ENCODE assay signal across 26 cellular contexts in genomic region chr1:163379801-163380200, GRCh38.
"Had no signal": no experiment of that assay in that cellular context is flagged by ENCODE, and none has a peak within 500 bp of the region (broad histone marks: within the 10 kb centered on the region; RNA-seq: fewer than 3 reads in every experiment).

No MANE protein-coding gene starts in this region.

- H3K36me3 ChIP-seq: colonic mucosa, esophagus squamous epithelium, gastroesophageal sphincter, heart left ventricle, left lung, lower lobe of right lung had no signal

- H3K4me1 Mint-ChIP-seq: endodermal cell, immature natural killer cell, memory B cell, naive B cell had no signal

- H3K4me2 ChIP-seq: hepatocyte had no signal

- H3K9me3 ChIP-seq: colonic mucosa, esophagus squamous epithelium, gastroesophageal sphincter, heart left ventricle, left lung, lower lobe of right lung, mucosa of descending colon had no signal

- H3K4me3 Mint-ChIP-seq: dendritic cell treated with granulocyte-macrophage colony-stimulating factor and Interleukin-4, amounts not matched to agents 40 ng/mL and 50 ng/mL, for 4 days; effector memory CD8-positive, alpha-beta T cell; endodermal cell; immature natural killer cell; memory B cell; mesothelial cell of epicardium; naive B cell had no signal

- H3K9me3 Mint-ChIP-seq: dendritic cell treated with granulocyte-macrophage colony-stimulating factor and Interleukin-4, amounts not matched to agents 40 ng/mL and 50 ng/mL, for 4 days; effector memory CD8-positive, alpha-beta T cell; endodermal cell; memory B cell; naive B cell had no signal

- H2AFZ ChIP-seq: hepatocyte had no signal

- H3K27ac Mint-ChIP-seq: dendritic cell treated with granulocyte-macrophage colony-stimulating factor and Interleukin-4, amounts not matched to agents 40 ng/mL and 50 ng/mL, for 4 days; effector memory CD8-positive, alpha-beta T cell; endodermal cell; immature natural killer cell; memory B cell; mesothelial cell of epicardium had no signal

- H3K4me1 ChIP-seq: colonic mucosa, esophagus squamous epithelium, heart left ventricle, lower lobe of right lung had no signal

- ATAC-seq: effector memory CD8-positive, alpha-beta T cell; esophagus mucosa; gastroesophageal sphincter; heart left ventricle; left cardiac atrium; left lung; left ventricle myocardium superior; lower lobe of right lung; mucosa of descending colon had no signal

- H3K36me3 Mint-ChIP-seq: immature natural killer cell, memory B cell, mesothelial cell of epicardium, naive B cell had no signal

- H3K27ac ChIP-seq: colonic mucosa, epithelial cell of prostate, esophagus squamous epithelium, gastroesophageal sphincter, heart left ventricle, hepatocyte, left lung, lower lobe of right lung had no signal

- DNase-seq: colonic mucosa; cortex of kidney; effector CD8-positive, alpha-beta T cell; effector memory CD8-positive, alpha-beta T cell; endodermal cell; erythroblast; esophagus squamous epithelium; foreskin fibroblast; foreskin melanocyte; heart left ventricle; hypothalamus; immature natural killer cell; islet precursor cell; left cardiac atrium; left lung; left ventricle myocardium superior; lower lobe of right lung; mucosa of descending colon; naive B cell had no signal

- H3K4me3 ChIP-seq: colonic mucosa, esophagus squamous epithelium, gastroesophageal sphincter, heart left ventricle, hepatocyte, left lung, lower lobe of right lung, mucosa of descending colon had no signal

- H3K79me2 ChIP-seq: hepatocyte had no signal

- H3K27me3 ChIP-seq: colonic mucosa, gastroesophageal sphincter, hepatocyte, left lung had no signal
